In genomic region chr2:199798881-199799580, GRCh38 we compare ENCODE assay signal across 1 cellular context.
TF ChIP-seq lines count a peak whose summit lies in the region.

No MANE protein-coding gene starts in this region.

TF ChIP-seq in HEK293T, 16 proteins besides CTCF, POLR2A, EP300 and RAD21 (continued from another document):
- TF ChIP-seq CTBP1 (IDR thresholded peaks at IDR 0.05; ENCODE audit: borderline replicate concordance) (no peak), NFRKB (IDR thresholded peaks at IDR 0.05) (no peak), TARDBP (IDR thresholded peaks at IDR 0.05) (no peak), FOXA1 (IDR thresholded peaks at IDR 0.05) (no peak), ARNT (IDR thresholded peaks at IDR 0.05) (no peak), SP1 (IDR thresholded peaks at IDR 0.05) (no peak), FOXM1 (IDR thresholded peaks at IDR 0.05; ENCODE audit: borderline replicate concordance) (no peak)
